In the genomic region with DNA sequence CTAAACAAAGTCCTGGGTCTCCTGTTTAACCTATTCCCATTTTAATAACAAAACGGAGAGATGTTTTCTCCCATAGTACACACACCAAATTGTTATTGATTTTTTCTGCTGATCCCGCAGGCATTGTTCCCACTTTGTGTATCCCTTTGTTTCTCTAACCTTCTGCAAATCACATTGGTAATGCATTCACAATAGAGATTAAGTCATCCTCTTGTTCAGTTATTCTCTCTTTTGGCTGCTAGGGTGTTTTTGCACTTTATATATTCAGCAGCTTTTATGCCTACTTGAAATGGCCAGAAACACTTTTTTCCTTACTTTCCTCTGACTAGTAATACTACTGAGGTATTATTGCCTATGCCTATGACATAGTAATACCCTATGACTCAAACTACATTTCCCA, we compare ENCODE assay signal across 17 cellular contexts.
A peak's percentile ranks its signal among the peaks of the same experiment; 100 is the strongest.
DNase-seq lines count a peak whose midpoint lies in the region; ATAC-seq and TF ChIP-seq lines count a peak whose summit lies in the region.
"Had no signal": no experiment of that assay in that cellular context is flagged by ENCODE, and none has a peak within 500 bp of the region (broad histone marks: within the 10 kb centered on the region; RNA-seq: fewer than 3 reads in every experiment).

No MANE protein-coding gene starts in this region.

- H3K9me3 Mint-ChIP-seq in neural progenitor cell = no peaks in the 10 kb centered on the region

- no peaks in the 10 kb centered on the region for H3K27me3 Mint-ChIP-seq in neural progenitor cell (ENCODE audit: insufficient read depth, low read depth)

- no peak overlapping the region for H3K27ac Mint-ChIP-seq in neural progenitor cell
- H3K27ac Mint-ChIP-seq: T-helper 2 cell treated with Interferon-gamma antibody and Interleukin-4, amounts not matched to agents 5 μg/mL and 100 μg/mL, for 36 hours had no signal

- ATAC-seq in HG03342 (IDR thresholded peaks at IDR 0.05; ENCODE audit: unreplicated experiment) (no peak), HG02798 (IDR thresholded peaks at IDR 0.05; ENCODE audit: poor library complexity, unreplicated experiment) (no peak)
- ATAC-seq: K562 had no signal

- no peaks in the 10 kb centered on the region for H3K27me3 ChIP-seq in neural progenitor cell

- H3F3A ChIP-seq in neural progenitor cell (ENCODE audit: low read depth) = no peaks in the 10 kb centered on the region

- no peaks in the 10 kb centered on the region for H3K79me2 ChIP-seq in neural progenitor cell (ENCODE audit: low read depth)

- no peak overlapping the region for H3K27ac ChIP-seq in neural progenitor cell
- H3K27ac ChIP-seq: C4-2B, HL-60 had no signal

- no peak overlapping the region for H3K4me3 ChIP-seq in neural progenitor cell
- H3K4me3 ChIP-seq: K562 had no signal

- H3K9ac ChIP-seq in neural progenitor cell = no peak overlapping the region

- H3K36me3 Mint-ChIP-seq in neural progenitor cell = no peaks in the 10 kb centered on the region

- peaks cover 5% of the 10 kb centered on the region for H3K4me1 ChIP-seq in neural progenitor cell
- H3K4me1 ChIP-seq: Caco-2 had no signal

- peak overlapping the region; percentile 1 for H3K4me2 ChIP-seq in neural progenitor cell

- no peak overlapping the region for H2AFZ ChIP-seq in neural progenitor cell (replicated peaks)

- peaks cover 21% of the 10 kb centered on the region for H3K4me1 Mint-ChIP-seq in neural progenitor cell

- DNase-seq in Ammon's horn (ENCODE audit: low spot score) (peak; percentile 12), NCI-H1092 treated with DMSO at 0.1 percent for 48 hours (lab: John Stamatoyannopoulos, UW) (peak; percentile 35), NCI-H748 (lab: John Stamatoyannopoulos, UW; ENCODE audit: unreplicated experiment) (peak; percentile 89), neural progenitor cell (ENCODE audit: low spot score) (peak; percentile 9), SKM-1 (lab: John Stamatoyannopoulos, UW; ENCODE audit: unreplicated experiment) (no peak), retina (no peak)
- DNase-seq: Caco-2, DMS53, NCI-H187, NCI-H446 treated with DMSO at 0.1 percent for 48 hours, NCI-H82 had no signal

- H3K9me3 ChIP-seq in neural progenitor cell (ENCODE audit: low read depth) = no peaks in the 10 kb centered on the region
- H3K9me3 ChIP-seq: Caco-2 had no signal

- no peaks in the 10 kb centered on the region for H3K36me3 ChIP-seq in neural progenitor cell

- no peaks in the 10 kb centered on the region for H4K20me1 ChIP-seq in neural progenitor cell (ENCODE audit: low read depth)

- no peak overlapping the region for H3K4me3 Mint-ChIP-seq in neural progenitor cell
- H3K4me3 Mint-ChIP-seq: T-helper 2 cell treated with Interferon-gamma antibody and Interleukin-4, amounts not matched to agents 5 μg/mL and 100 μg/mL, for 36 hours had no signal

- no peak for TF ChIP-seq CTCF in neural progenitor cell (IDR thresholded peaks at IDR 0.05)

Comparison
In these comparisons a context has a peak if more than half of its experiments do, and no peak if none do; other contexts are left out.
1. DNase-seq: peak in Ammon's horn (single experiment), NCI-H1092 treated with DMSO at 0.1 percent for 48 hours (single experiment), NCI-H748 (single experiment) and neural progenitor cell (single experiment); none in SKM-1 (single experiment) and retina (single experiment).